ENCODE assay signal across 1 cellular context in the genomic region with DNA sequence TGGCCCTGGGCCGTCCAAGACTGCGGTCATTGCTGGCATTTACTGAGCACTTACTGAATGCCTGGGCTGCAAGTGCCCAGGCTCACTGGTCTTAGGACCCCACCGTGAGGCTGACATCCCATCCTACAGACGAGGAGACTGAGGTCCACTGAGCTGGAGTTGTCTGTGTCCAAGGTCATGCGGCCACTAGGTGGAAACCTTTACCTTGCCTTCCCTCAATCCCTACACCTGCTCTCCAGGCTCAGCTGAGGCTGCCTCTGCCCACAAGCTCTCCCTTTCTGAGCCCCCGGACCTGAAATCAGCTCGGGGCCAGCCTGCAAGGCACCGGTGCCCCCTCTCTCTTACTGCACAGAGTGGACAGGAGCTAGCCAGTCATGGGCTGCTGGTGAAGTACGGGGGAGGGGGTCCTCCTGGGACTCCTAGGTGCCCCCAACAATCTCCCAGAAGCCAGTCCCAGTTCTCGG.
A peak's percentile ranks its signal among the peaks of the same experiment; 100 is the strongest.
TF ChIP-seq lines count a peak whose summit lies in the region.

No MANE protein-coding gene starts in this region.

TF ChIP-seq in H1, 55 proteins besides CTCF, POLR2A, EP300 and RAD21:
- TF ChIP-seq TEAD4 (IDR thresholded peaks at IDR 0.05; ENCODE audit: low read depth, low read length) (no peak), CTBP2 (IDR thresholded peaks at IDR 0.05; ENCODE audit: borderline replicate concordance, insufficient read depth, insufficient read length, low read length) (no peak), GTF2F1 (IDR thresholded peaks at IDR 0.05; ENCODE audit: borderline replicate concordance, low read depth, low read length) (no peak), RFX5 (IDR thresholded peaks at IDR 0.05; ENCODE audit: borderline replicate concordance, low read depth, low read length) (no peak), SIRT6 (IDR thresholded peaks at IDR 0.05; ENCODE audit: low read length) (no peak), SRF (IDR thresholded peaks at IDR 0.05; ENCODE audit: low read depth, low read length) (no peak), RNF2 (IDR thresholded peaks at IDR 0.05; ENCODE audit: borderline replicate concordance, low read depth, low read length, missing control alignments, poor library complexity, severe bottlenecking) (no peak), PHF8 (conservative IDR thresholded peaks at IDR 0.05; ENCODE audit: low read depth, low read length) (no peak), GABPA (IDR thresholded peaks at IDR 0.05; ENCODE audit: borderline replicate concordance, insufficient read depth, low read length) (no peak), BRCA1 (IDR thresholded peaks at IDR 0.05; ENCODE audit: low read depth, low read length) (no peak), KDM1A (IDR thresholded peaks at IDR 0.05; ENCODE audit: borderline replicate concordance, low read length) (peak; percentile 98), SAP30 (IDR thresholded peaks at IDR 0.05; ENCODE audit: insufficient read depth, insufficient replicate concordance, low read length) (no peak), CBX8 (IDR thresholded peaks at IDR 0.05; ENCODE audit: borderline replicate concordance, low read depth, low read length) (no peak), HDAC6 (IDR thresholded peaks at IDR 0.05; ENCODE audit: low read depth, low read length) (no peak), KDM4A (IDR thresholded peaks at IDR 0.05; ENCODE audit: low read depth, low read length, severe bottlenecking) (peak; percentile 8), BCL11A (IDR thresholded peaks at IDR 0.05; ENCODE audit: low read depth in 2 of 2, low read length in 2 of 2) (no peak), ZNF274 (IDR thresholded peaks at IDR 0.05; ENCODE audit: borderline replicate concordance, extremely low read depth, low read length) (no peak), SIN3A (conservative IDR thresholded peaks at IDR 0.05 in 1 of 2, IDR thresholded peaks at IDR 0.05 in 1 of 2; ENCODE audit: low read depth in 1 of 2, low read length in 2 of 2) (peak in 1 of 2 experiments; percentile 88; a peak in 2 of 4 replicates), TAF7 (optimal IDR thresholded peaks at IDR 0.05; ENCODE audit: borderline replicate concordance, low read depth, low read length) (no peak), TBP (IDR thresholded peaks at IDR 0.05; ENCODE audit: low read depth, low read length) (no peak), YY1 (IDR thresholded peaks at IDR 0.05; ENCODE audit: low read depth, low read length) (no peak), SUZ12 (IDR thresholded peaks at IDR 0.05; ENCODE audit: low read length) (no peak), TAF1 (IDR thresholded peaks at IDR 0.05; ENCODE audit: low read depth, low read length) (no peak), HDAC2 (IDR thresholded peaks at IDR 0.05; ENCODE audit: borderline replicate concordance in 1 of 2, low read depth in 2 of 2, low read length in 2 of 2) (peak in 1 of 2 experiments; percentile 91; a peak in 2 of 4 replicates), CREB1 (IDR thresholded peaks at IDR 0.05) (no peak), TCF12 (IDR thresholded peaks at IDR 0.05; ENCODE audit: low read depth, low read length) (0 out of 2 replicates have a peak, but pooled peaks have one; percentile 75), CEBPB (IDR thresholded peaks at IDR 0.05; ENCODE audit: low read depth, low read length) (no peak), NRF1 (IDR thresholded peaks at IDR 0.05; ENCODE audit: low read depth, low read length) (no peak), SP2 (IDR thresholded peaks at IDR 0.05; ENCODE audit: low read length) (no peak), CBX5 (IDR thresholded peaks at IDR 0.05; ENCODE audit: low read depth, low read length) (no peak), EZH2 (IDR thresholded peaks at IDR 0.05; ENCODE audit: low read depth, low read length, severe bottlenecking) (no peak), POLR2AphosphoS5 (IDR thresholded peaks at IDR 0.05; ENCODE audit: low read depth, low read length) (no peak), CHD2 (IDR thresholded peaks at IDR 0.05; ENCODE audit: low read length) (no peak), KDM5A (IDR thresholded peaks at IDR 0.05; ENCODE audit: low read length) (no peak; the same call in 1 of the 2 replicates), MAFK (IDR thresholded peaks at IDR 0.05; ENCODE audit: low read depth, low read length) (no peak), SP4 (IDR thresholded peaks at IDR 0.05; ENCODE audit: low read length) (no peak), BACH1 (IDR thresholded peaks at IDR 0.05; ENCODE audit: low read length) (no peak), CHD1 (IDR thresholded peaks at IDR 0.05; ENCODE audit: low read depth, low read length) (no peak), EGR1 (IDR thresholded peaks at IDR 0.05; ENCODE audit: borderline replicate concordance, low read depth, low read length) (no peak), SIX5 (IDR thresholded peaks at IDR 0.05; ENCODE audit: low read depth, low read length) (no peak), ASH2L (IDR thresholded peaks at IDR 0.05; ENCODE audit: low read length) (no peak), NANOG (IDR thresholded peaks at IDR 0.05; ENCODE audit: insufficient read depth, low read depth, low read length, poor library complexity, severe bottlenecking) (no peak), POU5F1 (IDR thresholded peaks at IDR 0.05; ENCODE audit: low read depth, low read length) (no peak), SP1 (IDR thresholded peaks at IDR 0.05; ENCODE audit: low read depth, low read length) (no peak), JUN (IDR thresholded peaks at IDR 0.05; ENCODE audit: low read depth, low read length) (no peak), JUND (IDR thresholded peaks at IDR 0.05; ENCODE audit: low read length) (no peak)
- TF ChIP-seq, protein P1, sequence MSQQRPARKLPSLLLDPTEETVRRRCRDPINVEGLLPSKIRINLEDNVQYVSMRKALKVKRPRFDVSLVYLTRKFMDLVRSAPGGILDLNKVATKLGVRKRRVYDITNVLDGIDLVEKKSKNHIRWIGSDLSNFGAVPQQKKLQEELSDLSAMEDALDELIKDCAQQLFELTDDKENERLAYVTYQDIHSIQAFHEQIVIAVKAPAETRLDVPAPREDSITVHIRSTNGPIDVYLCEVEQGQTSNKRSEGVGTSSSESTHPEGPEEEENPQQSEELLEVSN (IDR thresholded peaks at IDR 0.05): no peak
- TF ChIP-seq, protein P2, sequence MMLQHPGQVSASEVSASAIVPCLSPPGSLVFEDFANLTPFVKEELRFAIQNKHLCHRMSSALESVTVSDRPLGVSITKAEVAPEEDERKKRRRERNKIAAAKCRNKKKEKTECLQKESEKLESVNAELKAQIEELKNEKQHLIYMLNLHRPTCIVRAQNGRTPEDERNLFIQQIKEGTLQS (IDR thresholded peaks at IDR 0.05; ENCODE audit: insufficient read depth, low read depth, low read length): no peak
- TF ChIP-seq, protein P3, sequence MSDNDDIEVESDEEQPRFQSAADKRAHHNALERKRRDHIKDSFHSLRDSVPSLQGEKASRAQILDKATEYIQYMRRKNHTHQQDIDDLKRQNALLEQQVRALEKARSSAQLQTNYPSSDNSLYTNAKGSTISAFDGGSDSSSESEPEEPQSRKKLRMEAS (IDR thresholded peaks at IDR 0.05): 0 out of 2 replicates have a peak, but pooled peaks have one; percentile 9
- TF ChIP-seq, protein P4, sequence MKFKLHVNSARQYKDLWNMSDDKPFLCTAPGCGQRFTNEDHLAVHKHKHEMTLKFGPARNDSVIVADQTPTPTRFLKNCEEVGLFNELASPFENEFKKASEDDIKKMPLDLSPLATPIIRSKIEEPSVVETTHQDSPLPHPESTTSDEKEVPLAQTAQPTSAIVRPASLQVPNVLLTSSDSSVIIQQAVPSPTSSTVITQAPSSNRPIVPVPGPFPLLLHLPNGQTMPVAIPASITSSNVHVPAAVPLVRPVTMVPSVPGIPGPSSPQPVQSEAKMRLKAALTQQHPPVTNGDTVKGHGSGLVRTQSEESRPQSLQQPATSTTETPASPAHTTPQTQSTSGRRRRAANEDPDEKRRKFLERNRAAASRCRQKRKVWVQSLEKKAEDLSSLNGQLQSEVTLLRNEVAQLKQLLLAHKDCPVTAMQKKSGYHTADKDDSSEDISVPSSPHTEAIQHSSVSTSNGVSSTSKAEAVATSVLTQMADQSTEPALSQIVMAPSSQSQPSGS (IDR thresholded peaks at IDR 0.05; ENCODE audit: low read length): no peak
- TF ChIP-seq, protein P5, sequence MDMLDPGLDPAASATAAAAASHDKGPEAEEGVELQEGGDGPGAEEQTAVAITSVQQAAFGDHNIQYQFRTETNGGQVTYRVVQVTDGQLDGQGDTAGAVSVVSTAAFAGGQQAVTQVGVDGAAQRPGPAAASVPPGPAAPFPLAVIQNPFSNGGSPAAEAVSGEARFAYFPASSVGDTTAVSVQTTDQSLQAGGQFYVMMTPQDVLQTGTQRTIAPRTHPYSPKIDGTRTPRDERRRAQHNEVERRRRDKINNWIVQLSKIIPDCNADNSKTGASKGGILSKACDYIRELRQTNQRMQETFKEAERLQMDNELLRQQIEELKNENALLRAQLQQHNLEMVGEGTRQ (IDR thresholded peaks at IDR 0.05; ENCODE audit: low read length): no peak
- TF ChIP-seq, protein P6, sequence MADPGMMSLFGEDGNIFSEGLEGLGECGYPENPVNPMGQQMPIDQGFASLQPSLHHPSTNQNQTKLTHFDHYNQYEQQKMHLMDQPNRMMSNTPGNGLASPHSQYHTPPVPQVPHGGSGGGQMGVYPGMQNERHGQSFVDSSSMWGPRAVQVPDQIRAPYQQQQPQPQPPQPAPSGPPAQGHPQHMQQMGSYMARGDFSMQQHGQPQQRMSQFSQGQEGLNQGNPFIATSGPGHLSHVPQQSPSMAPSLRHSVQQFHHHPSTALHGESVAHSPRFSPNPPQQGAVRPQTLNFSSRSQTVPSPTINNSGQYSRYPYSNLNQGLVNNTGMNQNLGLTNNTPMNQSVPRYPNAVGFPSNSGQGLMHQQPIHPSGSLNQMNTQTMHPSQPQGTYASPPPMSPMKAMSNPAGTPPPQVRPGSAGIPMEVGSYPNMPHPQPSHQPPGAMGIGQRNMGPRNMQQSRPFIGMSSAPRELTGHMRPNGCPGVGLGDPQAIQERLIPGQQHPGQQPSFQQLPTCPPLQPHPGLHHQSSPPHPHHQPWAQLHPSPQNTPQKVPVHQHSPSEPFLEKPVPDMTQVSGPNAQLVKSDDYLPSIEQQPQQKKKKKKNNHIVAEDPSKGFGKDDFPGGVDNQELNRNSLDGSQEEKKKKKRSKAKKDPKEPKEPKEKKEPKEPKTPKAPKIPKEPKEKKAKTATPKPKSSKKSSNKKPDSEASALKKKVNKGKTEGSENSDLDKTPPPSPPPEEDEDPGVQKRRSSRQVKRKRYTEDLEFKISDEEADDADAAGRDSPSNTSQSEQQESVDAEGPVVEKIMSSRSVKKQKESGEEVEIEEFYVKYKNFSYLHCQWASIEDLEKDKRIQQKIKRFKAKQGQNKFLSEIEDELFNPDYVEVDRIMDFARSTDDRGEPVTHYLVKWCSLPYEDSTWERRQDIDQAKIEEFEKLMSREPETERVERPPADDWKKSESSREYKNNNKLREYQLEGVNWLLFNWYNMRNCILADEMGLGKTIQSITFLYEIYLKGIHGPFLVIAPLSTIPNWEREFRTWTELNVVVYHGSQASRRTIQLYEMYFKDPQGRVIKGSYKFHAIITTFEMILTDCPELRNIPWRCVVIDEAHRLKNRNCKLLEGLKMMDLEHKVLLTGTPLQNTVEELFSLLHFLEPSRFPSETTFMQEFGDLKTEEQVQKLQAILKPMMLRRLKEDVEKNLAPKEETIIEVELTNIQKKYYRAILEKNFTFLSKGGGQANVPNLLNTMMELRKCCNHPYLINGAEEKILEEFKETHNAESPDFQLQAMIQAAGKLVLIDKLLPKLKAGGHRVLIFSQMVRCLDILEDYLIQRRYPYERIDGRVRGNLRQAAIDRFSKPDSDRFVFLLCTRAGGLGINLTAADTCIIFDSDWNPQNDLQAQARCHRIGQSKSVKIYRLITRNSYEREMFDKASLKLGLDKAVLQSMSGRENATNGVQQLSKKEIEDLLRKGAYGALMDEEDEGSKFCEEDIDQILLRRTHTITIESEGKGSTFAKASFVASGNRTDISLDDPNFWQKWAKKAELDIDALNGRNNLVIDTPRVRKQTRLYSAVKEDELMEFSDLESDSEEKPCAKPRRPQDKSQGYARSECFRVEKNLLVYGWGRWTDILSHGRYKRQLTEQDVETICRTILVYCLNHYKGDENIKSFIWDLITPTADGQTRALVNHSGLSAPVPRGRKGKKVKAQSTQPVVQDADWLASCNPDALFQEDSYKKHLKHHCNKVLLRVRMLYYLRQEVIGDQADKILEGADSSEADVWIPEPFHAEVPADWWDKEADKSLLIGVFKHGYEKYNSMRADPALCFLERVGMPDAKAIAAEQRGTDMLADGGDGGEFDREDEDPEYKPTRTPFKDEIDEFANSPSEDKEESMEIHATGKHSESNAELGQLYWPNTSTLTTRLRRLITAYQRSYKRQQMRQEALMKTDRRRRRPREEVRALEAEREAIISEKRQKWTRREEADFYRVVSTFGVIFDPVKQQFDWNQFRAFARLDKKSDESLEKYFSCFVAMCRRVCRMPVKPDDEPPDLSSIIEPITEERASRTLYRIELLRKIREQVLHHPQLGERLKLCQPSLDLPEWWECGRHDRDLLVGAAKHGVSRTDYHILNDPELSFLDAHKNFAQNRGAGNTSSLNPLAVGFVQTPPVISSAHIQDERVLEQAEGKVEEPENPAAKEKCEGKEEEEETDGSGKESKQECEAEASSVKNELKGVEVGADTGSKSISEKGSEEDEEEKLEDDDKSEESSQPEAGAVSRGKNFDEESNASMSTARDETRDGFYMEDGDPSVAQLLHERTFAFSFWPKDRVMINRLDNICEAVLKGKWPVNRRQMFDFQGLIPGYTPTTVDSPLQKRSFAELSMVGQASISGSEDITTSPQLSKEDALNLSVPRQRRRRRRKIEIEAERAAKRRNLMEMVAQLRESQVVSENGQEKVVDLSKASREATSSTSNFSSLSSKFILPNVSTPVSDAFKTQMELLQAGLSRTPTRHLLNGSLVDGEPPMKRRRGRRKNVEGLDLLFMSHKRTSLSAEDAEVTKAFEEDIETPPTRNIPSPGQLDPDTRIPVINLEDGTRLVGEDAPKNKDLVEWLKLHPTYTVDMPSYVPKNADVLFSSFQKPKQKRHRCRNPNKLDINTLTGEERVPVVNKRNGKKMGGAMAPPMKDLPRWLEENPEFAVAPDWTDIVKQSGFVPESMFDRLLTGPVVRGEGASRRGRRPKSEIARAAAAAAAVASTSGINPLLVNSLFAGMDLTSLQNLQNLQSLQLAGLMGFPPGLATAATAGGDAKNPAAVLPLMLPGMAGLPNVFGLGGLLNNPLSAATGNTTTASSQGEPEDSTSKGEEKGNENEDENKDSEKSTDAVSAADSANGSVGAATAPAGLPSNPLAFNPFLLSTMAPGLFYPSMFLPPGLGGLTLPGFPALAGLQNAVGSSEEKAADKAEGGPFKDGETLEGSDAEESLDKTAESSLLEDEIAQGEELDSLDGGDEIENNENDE (IDR thresholded peaks at IDR 0.05; ENCODE audit: insufficient replicate concordance, low read length): no peak
